ENCODE assay signal across 29 cellular contexts in genomic region chr2:189916651-189917050, GRCh38.
"Had no signal": no experiment of that assay in that cellular context is flagged by ENCODE, and none has a peak within 500 bp of the region (broad histone marks: within the 10 kb centered on the region; RNA-seq: fewer than 3 reads in every experiment).

No MANE protein-coding gene starts in this region.

- DNase-seq: colonic mucosa; cortex of kidney; dermis blood vessel endothelial cell; dorsolateral prefrontal cortex; effector CD4-positive, alpha-beta T cell; effector CD8-positive, alpha-beta T cell; effector memory CD4-positive, alpha-beta T cell; effector memory CD8-positive, alpha-beta T cell; endodermal cell; erythroblast; esophagus squamous epithelium; foreskin fibroblast; foreskin keratinocyte; foreskin melanocyte; gastrocnemius medialis; glutamatergic neuron; head of caudate nucleus; heart left ventricle; heart right ventricle had no signal

- H3K27me3 Mint-ChIP-seq: dendritic cell treated with granulocyte-macrophage colony-stimulating factor and Interleukin-4, amounts not matched to agents 40 ng/mL and 50 ng/mL, for 4 days had no signal

- H3K4me2 ChIP-seq: hepatocyte had no signal

- H3K27me3 ChIP-seq: colonic mucosa, esophagus muscularis mucosa, esophagus squamous epithelium, foreskin keratinocyte, gastrocnemius medialis, gastroesophageal sphincter, heart left ventricle, heart right ventricle, hepatocyte had no signal

- ATAC-seq: effector memory CD8-positive, alpha-beta T cell; esophagus mucosa; foreskin keratinocyte; gastrocnemius medialis; gastroesophageal sphincter; heart left ventricle; heart right ventricle had no signal

- H3K4me1 ChIP-seq: colonic mucosa, esophagus muscularis mucosa, esophagus squamous epithelium, foreskin keratinocyte, gastrocnemius medialis, gastroesophageal sphincter, heart left ventricle, heart right ventricle had no signal

- H3K27ac Mint-ChIP-seq: dendritic cell treated with granulocyte-macrophage colony-stimulating factor and Interleukin-4, amounts not matched to agents 40 ng/mL and 50 ng/mL, for 4 days; effector memory CD8-positive, alpha-beta T cell; endodermal cell had no signal

- H3K4me3 Mint-ChIP-seq: dendritic cell treated with granulocyte-macrophage colony-stimulating factor and Interleukin-4, amounts not matched to agents 40 ng/mL and 50 ng/mL, for 4 days; effector memory CD8-positive, alpha-beta T cell; endodermal cell had no signal

- H3K9me3 ChIP-seq: colonic mucosa, esophagus muscularis mucosa, esophagus squamous epithelium, gastrocnemius medialis, gastroesophageal sphincter had no signal

- H3K79me2 ChIP-seq: hepatocyte had no signal

- FAIRE-seq: endometrium, endothelial cell of umbilical vein, frontal cortex had no signal

- H3K4me3 ChIP-seq: colonic mucosa, coronary artery, dorsolateral prefrontal cortex, esophagus muscularis mucosa, esophagus squamous epithelium, gastrocnemius medialis, gastroesophageal sphincter, heart left ventricle, heart right ventricle, hepatocyte had no signal

- H3K27ac ChIP-seq: colonic mucosa, coronary artery, dorsolateral prefrontal cortex, epithelial cell of prostate, esophagus muscularis mucosa, esophagus squamous epithelium, foreskin keratinocyte, gastrocnemius medialis, gastroesophageal sphincter, heart left ventricle, heart right ventricle, hepatocyte had no signal

- H3K36me3 ChIP-seq: colonic mucosa, esophagus muscularis mucosa, esophagus squamous epithelium, gastrocnemius medialis, gastroesophageal sphincter, heart left ventricle, heart right ventricle had no signal

- H2AFZ ChIP-seq: hepatocyte had no signal

- H3K9me3 Mint-ChIP-seq: dendritic cell treated with granulocyte-macrophage colony-stimulating factor and Interleukin-4, amounts not matched to agents 40 ng/mL and 50 ng/mL, for 4 days; effector memory CD8-positive, alpha-beta T cell had no signal
